ENCODE assay signal across 22 cellular contexts in the genomic region with DNA sequence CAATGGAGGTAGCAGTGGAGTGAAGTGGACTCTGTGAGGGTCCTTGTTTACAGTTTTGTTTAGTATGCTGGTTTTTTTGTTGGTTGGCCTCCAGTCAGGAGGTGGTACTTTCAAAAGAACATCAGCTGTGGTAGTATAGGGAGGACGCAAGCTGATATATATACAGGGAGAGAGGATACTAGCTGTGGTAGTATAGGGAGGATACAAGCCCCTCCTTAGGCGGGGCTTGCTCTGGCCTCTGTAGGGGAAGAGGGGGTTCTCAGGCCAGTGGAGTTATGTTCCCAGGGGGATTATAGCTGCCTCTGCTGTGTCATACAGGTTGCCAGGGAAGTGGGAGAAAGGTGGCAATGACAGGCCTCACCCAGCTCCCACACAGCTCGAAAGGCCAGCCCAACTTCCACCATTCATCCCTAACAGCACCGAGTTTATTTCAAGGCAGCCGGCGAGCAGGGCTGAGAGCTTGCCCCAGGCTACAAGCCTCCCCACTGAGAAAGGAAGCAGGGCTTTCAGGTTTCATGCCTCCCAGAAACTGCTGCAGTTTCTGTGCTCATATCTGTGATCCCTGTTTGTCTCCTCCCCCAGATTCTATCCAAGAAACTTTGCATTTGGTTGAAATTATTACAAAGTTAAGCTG. TPM values are rescaled to one million over a fixed set of nuclear protein-coding genes. Genes with fewer than 3 reads are reported as not detected.
A peak's percentile ranks its signal among the peaks of the same experiment; 100 is the strongest.
DNase-seq lines count a peak whose midpoint lies in the region; ATAC-seq, FAIRE-seq and TF ChIP-seq lines count a peak whose summit lies in the region.
"Had no signal": no experiment of that assay in that cellular context is flagged by ENCODE, and none has a peak within 500 bp of the region (broad histone marks: within the 10 kb centered on the region; RNA-seq: fewer than 3 reads in every experiment).

No MANE protein-coding gene starts in this region.

- peaks cover 5% of the 10 kb centered on the region for H3K27me3 Mint-ChIP-seq in nephron progenitor cell (ENCODE audit: low read depth, poor library complexity)

- H3K79me2 ChIP-seq in K562 (ENCODE audit: control insufficient read depth, insufficient read depth, low read length) = no peaks in the 10 kb centered on the region

- H3K36me3 ChIP-seq in ES-I3 (ENCODE audit: insufficient read depth, low read length) = no peaks in the 10 kb centered on the region; the same call in 1 of the 2 replicates
- no peaks in the 10 kb centered on the region for H3K36me3 ChIP-seq in K562 (ENCODE audit: control insufficient read depth, insufficient read depth, low read length)
- H3K36me3 ChIP-seq: MG63 had no signal

- no peak for TF ChIP-seq RAD21 in K562 (CRISPR knock-in tag; conservative IDR thresholded peaks at IDR 0.05 in 1 of 2, IDR thresholded peaks at IDR 0.05 in 1 of 2)

- peak overlapping the region; percentile 8; the same call in 1 of the 2 replicates for H3K9ac ChIP-seq in ES-I3 (ENCODE audit: low read depth, low read length)
- no peak overlapping the region for H3K9ac ChIP-seq in K562 (ENCODE audit: insufficient read depth in 1 of 2, low read depth in 2 of 2, low read length in 2 of 2)

- H2AFZ ChIP-seq in K562 (ENCODE audit: low read depth, low read length) = no peak overlapping the region; the same call in 1 of the 2 replicates
- H2AFZ ChIP-seq: PC-9 had no signal

- no peaks in the 10 kb centered on the region for H3K9me3 Mint-ChIP-seq in nephron progenitor cell
- H3K9me3 Mint-ChIP-seq: CD4-positive, alpha-beta T cell had no signal

- no peaks in the 10 kb centered on the region for H3K9me1 ChIP-seq in K562 (ENCODE audit: control insufficient read depth, insufficient read depth, low read length)

- no peaks in the 10 kb centered on the region for H3K9me3 ChIP-seq in ES-I3 (ENCODE audit: control insufficient read depth, insufficient read depth, low read length)
- H3K9me3 ChIP-seq in K562 (replicated peaks; ENCODE audit: control insufficient read depth, insufficient read depth, low read depth, low read length) = no peaks in the 10 kb centered on the region
- H3K9me3 ChIP-seq: MG63 had no signal

- ATAC-seq in K562 (no peak), HG02642 (IDR thresholded peaks at IDR 0.05; ENCODE audit: poor library complexity, unreplicated experiment) (no peak)
- ATAC-seq: SK-N-SH treated with all-trans-retinoic acid at 6 μM for 48 hours, T-helper 17 cell had no signal

- H3K27ac Mint-ChIP-seq in nephron progenitor cell = no peak overlapping the region
- H3K27ac Mint-ChIP-seq: CD4-positive, alpha-beta T cell; T-helper 17 cell had no signal

- H3K36me3 Mint-ChIP-seq in nephron progenitor cell (ENCODE audit: low read depth) = no peaks in the 10 kb centered on the region

- no peak overlapping the region for H3K4me2 ChIP-seq in K562 (ENCODE audit: insufficient read depth, low read length)
- H3K4me2 ChIP-seq: PC-9 had no signal

- no peaks in the 10 kb centered on the region for H4K20me1 ChIP-seq in K562 (replicated peaks; ENCODE audit: control insufficient read depth, insufficient read depth, low read length)

- H3K27me3 ChIP-seq in K562 (ENCODE audit: control insufficient read depth in 2 of 2, insufficient read depth in 2 of 2, low read length in 2 of 2) = 0 out of 5 replicates have a peak, but pooled peaks cover 0 to 4% of the 10 kb centered on the region in 2 experiments
- H3K27me3 ChIP-seq: MG63 had no signal

- 8% methylated on average over 6 of the region's 6 CpGs for WGBS in K562 (ENCODE audit: insufficient coverage, low coverage, missing lambda C conversion rate)

- CTCF ChIA-PET in K562 (lab: Yijun Ruan, JAX; ENCODE audit: low intra/inter-chr PET ratio) = no interaction called here

- H3K4me3 ChIP-seq in K562 = no peak overlapping the region
- H3K4me3 ChIP-seq: MG63, PC-9 had no signal

- peak; percentile 42 for DNase-seq in M059J (ENCODE audit: low read depth)
- DNase-seq in K562 (ENCODE audit: extremely low read depth in 1 of 4, low spot score in 3 of 4) = no peak
- peak; percentile 3 for DNase-seq in nephron progenitor cell
- no peak for DNase-seq in RCC 7860 (ENCODE audit: low spot score)
- no peak for DNase-seq in SKM-1 (lab: John Stamatoyannopoulos, UW; ENCODE audit: unreplicated experiment)
- no peak for DNase-seq in DMS153 treated with DMSO at 0.1 percent for 48 hours (lab: John Stamatoyannopoulos, UW; ENCODE audit: unreplicated experiment)
- DNase-seq: Calu3; CD4-positive, alpha-beta T cell; DMS79 treated with DMSO at 0.1 percent for 48 hours; HCEC 1CT; KBM-7; MG63; NCI-H1105 treated with DMSO at 0.1 percent for 48 hours; NCI-H1930; NCI-H526 treated with DMSO at 0.1 percent for 48 hours; PC-9; Right ventricle myocardium superior; T-helper 17 cell had no signal

- no peak for TF ChIP-seq POLR2A in K562 (conservative IDR thresholded peaks at IDR 0.05)

- FAIRE-seq in K562 (lab: Jason Lieb, UNC) (no peak), RCC 7860 (lab: Jason Lieb, UNC) (no peak)

- no peaks in the 10 kb centered on the region for H3K4me1 Mint-ChIP-seq in nephron progenitor cell
- H3K4me1 Mint-ChIP-seq: T-helper 17 cell had no signal

- in situ Hi-C loops in K562 (cut with MboI) = no loop called here

- POLR2A ChIA-PET in K562 (lab: Yijun Ruan, JAX) = no interaction called here

- intact Hi-C loops in K562 (cut with micrococcal nuclease) = no loop called here

- no peak overlapping the region for H3K27ac ChIP-seq in K562 (ENCODE audit: extremely low read depth, low read depth, low read length)
- H3K27ac ChIP-seq: PC-9 had no signal

- TF ChIP-seq EP300 in K562 (IDR thresholded peaks at IDR 0.05; ENCODE audit: low read length) = no peak

- H3K4me1 ChIP-seq in ES-I3 (ENCODE audit: insufficient read depth, low read length) (no peaks in the 10 kb centered on the region), K562 (replicated peaks in 1 of 2; ENCODE audit: control insufficient read depth in 2 of 2, insufficient read depth in 2 of 2, low read length in 2 of 2) (no peaks in the 10 kb centered on the region)

- no peak overlapping the region for H3K4me3 Mint-ChIP-seq in nephron progenitor cell
- H3K4me3 Mint-ChIP-seq: CD4-positive, alpha-beta T cell; T-helper 17 cell had no signal

- TF ChIP-seq CTCF in K562 (IDR thresholded peaks at IDR 0.05 in 2 of 3, conservative IDR thresholded peaks at IDR 0.05 in 1 of 3; ENCODE audit: insufficient read depth in 2 of 3, low read depth in 1 of 3, low read length in 3 of 3) (no peak), nephron progenitor cell (IDR thresholded peaks at IDR 0.05) (no peak)

- no TSS peak for BruUV-seq in K562 (replicated peaks; lab: Mats Ljungman, UMichigan)

RNA-seq across cellular contexts. Expression of a gene that starts 10.4 kb away (rescaled TPM):
- not detected in 2 replicates for total RNA-seq in M059J (2014; rRNA removed; shearing (Covaris generic))
- total RNA-seq in K562 (2011; cell fraction: chromatin; rRNA removed; ENCODE audit: low replicate concordance) = not detected in 2 replicates
- total RNA-seq in K562 (2011; cell fraction: nucleolus; rRNA removed) = not detected in 2 replicates
- not detected in 2 replicates for total RNA-seq in K562 (2011; cell fraction: nucleoplasm; rRNA removed)
- total RNA-seq in K562 (2014; rRNA removed) (not detected in 2 replicates), K562 (2014; rRNA removed; fragmentation: Illumina TruSeq; extraction: Trizol) (not detected in 2 replicates), K562 (2015; rRNA removed; fragmentation: Illumina TruSeq; extraction: Trizol) (not detected in 2 replicates), K562 (2021) (not detected in 2 replicates)
- polyA plus RNA-seq in K562 (2011; rRNA removed) (not detected in 2 replicates), K562 (2014; fragmentation: Illumina TruSeq; extraction: Trizol) (not detected in 2 replicates), K562 (2014; fragmentation: Nextera tagmentation; extraction: Ambion mirVana) (not detected), K562 (2014; rRNA removed) (not detected in 2 replicates)
- polyA plus RNA-seq in K562 (2011; cell fraction: cytosol; rRNA removed) = not detected in 2 replicates
- not detected in 2 replicates for polyA plus RNA-seq in K562 (2011; cell fraction: nucleus; rRNA removed)
- not detected in 2 replicates for polyA plus RNA-seq in K562 (2012)
- polyA minus RNA-seq in K562 (2011; rRNA and poly(A)+ RNA removed) = not detected in 2 replicates
- polyA minus RNA-seq in K562 (2011; cell fraction: cytosol; rRNA and poly(A)+ RNA removed) = not detected in 2 replicates
- polyA minus RNA-seq in K562 (2011; cell fraction: nucleus; rRNA and poly(A)+ RNA removed) = not detected in 2 replicates
- total RNA-seq: Calu3; CD4-positive, alpha-beta T cell; HT1080; PC-9; Right ventricle myocardium superior; T-helper 17 cell had no signal

RNA-seq across cellular contexts. Expression of a gene that starts 22.6 kb away (rescaled TPM):
- 0.12 TPM in 1 of 2 replicates, not detected in the other for total RNA-seq in M059J (2014; rRNA removed; shearing (Covaris generic))
- total RNA-seq in K562 (2011; cell fraction: chromatin; rRNA removed; ENCODE audit: low replicate concordance) = not detected in 2 replicates
- not detected in 2 replicates for total RNA-seq in K562 (2011; cell fraction: nucleolus; rRNA removed)
- total RNA-seq in K562 (2011; cell fraction: nucleoplasm; rRNA removed) = not detected in 2 replicates
- total RNA-seq in K562 (2014; rRNA removed) (not detected in 2 replicates), K562 (2014; rRNA removed; fragmentation: Illumina TruSeq; extraction: Trizol) (not detected in 2 replicates), K562 (2015; rRNA removed; fragmentation: Illumina TruSeq; extraction: Trizol) (not detected in 2 replicates), K562 (2021) (not detected in 2 replicates)
- polyA plus RNA-seq in K562 (2011; rRNA removed) (not detected in 2 replicates), K562 (2014; fragmentation: Illumina TruSeq; extraction: Trizol) (not detected in 2 replicates), K562 (2014; fragmentation: Nextera tagmentation; extraction: Ambion mirVana) (not detected), K562 (2014; rRNA removed) (not detected in 2 replicates)
- not detected in 2 replicates for polyA plus RNA-seq in K562 (2011; cell fraction: cytosol; rRNA removed)
- polyA plus RNA-seq in K562 (2011; cell fraction: nucleus; rRNA removed) = not detected in 2 replicates
- polyA plus RNA-seq in K562 (2012) = not detected in 2 replicates
- not detected in 2 replicates for polyA minus RNA-seq in K562 (2011; rRNA and poly(A)+ RNA removed)
- polyA minus RNA-seq in K562 (2011; cell fraction: cytosol; rRNA and poly(A)+ RNA removed) = not detected in 2 replicates
- not detected in 2 replicates for polyA minus RNA-seq in K562 (2011; cell fraction: nucleus; rRNA and poly(A)+ RNA removed)
- total RNA-seq: Calu3; CD4-positive, alpha-beta T cell; HT1080; PC-9; Right ventricle myocardium superior; T-helper 17 cell had no signal

RNA-seq across cellular contexts. Expression of a gene that starts 26.2 kb away (rescaled TPM):
- total RNA-seq in M059J (2014; rRNA removed; shearing (Covaris generic)) = not detected in 2 replicates
- not detected in 2 replicates for total RNA-seq in K562 (2011; cell fraction: chromatin; rRNA removed; ENCODE audit: low replicate concordance)
- not detected in 2 replicates for total RNA-seq in K562 (2011; cell fraction: nucleolus; rRNA removed)
- not detected in 2 replicates for total RNA-seq in K562 (2011; cell fraction: nucleoplasm; rRNA removed)
- not detected in 2 replicates for total RNA-seq in K562 (2014; rRNA removed)
- total RNA-seq in K562 (2014; rRNA removed; fragmentation: Illumina TruSeq; extraction: Trizol) = not detected in 2 replicates
- total RNA-seq in K562 (2015; rRNA removed; fragmentation: Illumina TruSeq; extraction: Trizol) = not detected in 2 replicates
- total RNA-seq in K562 (2021) = not detected in 2 replicates
- not detected in 2 replicates for polyA plus RNA-seq in K562 (2011; rRNA removed)
- not detected in 2 replicates for polyA plus RNA-seq in K562 (2011; cell fraction: cytosol; rRNA removed)
- polyA plus RNA-seq in K562 (2011; cell fraction: nucleus; rRNA removed) = not detected in 2 replicates
- not detected in 2 replicates for polyA plus RNA-seq in K562 (2012)
- polyA plus RNA-seq in K562 (2014; fragmentation: Illumina TruSeq; extraction: Trizol) = not detected in 2 replicates
- not detected for polyA plus RNA-seq in K562 (2014; fragmentation: Nextera tagmentation; extraction: Ambion mirVana)
- not detected in 2 replicates for polyA plus RNA-seq in K562 (2014; rRNA removed)
- 0.21 TPM in 1 of 2 replicates, not detected in the other for polyA minus RNA-seq in K562 (2011; rRNA and poly(A)+ RNA removed)
- not detected in 2 replicates for polyA minus RNA-seq in K562 (2011; cell fraction: cytosol; rRNA and poly(A)+ RNA removed)
- not detected in 2 replicates for polyA minus RNA-seq in K562 (2011; cell fraction: nucleus; rRNA and poly(A)+ RNA removed)
- total RNA-seq: Calu3; CD4-positive, alpha-beta T cell; HT1080; PC-9; Right ventricle myocardium superior; T-helper 17 cell had no signal

RNA-seq across cellular contexts. Expression of a gene that starts 40.2 kb away (rescaled TPM):
- not detected in 2 replicates for total RNA-seq in M059J (2014; rRNA removed; shearing (Covaris generic))
- total RNA-seq in K562 (2011; cell fraction: chromatin; rRNA removed; ENCODE audit: low replicate concordance) = not detected in 2 replicates
- total RNA-seq in K562 (2011; cell fraction: nucleolus; rRNA removed) = not detected in 2 replicates
- total RNA-seq in K562 (2011; cell fraction: nucleoplasm; rRNA removed) = not detected in 2 replicates
- not detected in 2 replicates for total RNA-seq in K562 (2014; rRNA removed)
- total RNA-seq in K562 (2014; rRNA removed; fragmentation: Illumina TruSeq; extraction: Trizol) = not detected in 2 replicates
- total RNA-seq in K562 (2015; rRNA removed; fragmentation: Illumina TruSeq; extraction: Trizol) = not detected in 2 replicates
- total RNA-seq in K562 (2021) = not detected in 2 replicates
- not detected in 2 replicates for polyA plus RNA-seq in K562 (2011; rRNA removed)
- not detected in 2 replicates for polyA plus RNA-seq in K562 (2011; cell fraction: cytosol; rRNA removed)
- polyA plus RNA-seq in K562 (2011; cell fraction: nucleus; rRNA removed) = not detected in 2 replicates
- not detected in 2 replicates for polyA plus RNA-seq in K562 (2012)
- not detected in 2 replicates for polyA plus RNA-seq in K562 (2014; fragmentation: Illumina TruSeq; extraction: Trizol)
- not detected for polyA plus RNA-seq in K562 (2014; fragmentation: Nextera tagmentation; extraction: Ambion mirVana)
- polyA plus RNA-seq in K562 (2014; rRNA removed) = not detected in 2 replicates
- not detected in 2 replicates for polyA minus RNA-seq in K562 (2011; rRNA and poly(A)+ RNA removed)
- not detected in 2 replicates for polyA minus RNA-seq in K562 (2011; cell fraction: cytosol; rRNA and poly(A)+ RNA removed)
- not detected in 2 replicates for polyA minus RNA-seq in K562 (2011; cell fraction: nucleus; rRNA and poly(A)+ RNA removed)
- total RNA-seq: Calu3; CD4-positive, alpha-beta T cell; HT1080; PC-9; Right ventricle myocardium superior; T-helper 17 cell had no signal

RNA-seq across cellular contexts. Expression of a gene that starts 48.2 kb away (rescaled TPM):
- not detected in 2 replicates for total RNA-seq in M059J (2014; rRNA removed; shearing (Covaris generic))
- total RNA-seq in K562 (2011; cell fraction: chromatin; rRNA removed; ENCODE audit: low replicate concordance) = not detected in 2 replicates
- total RNA-seq in K562 (2011; cell fraction: nucleolus; rRNA removed) = not detected in 2 replicates
- total RNA-seq in K562 (2011; cell fraction: nucleoplasm; rRNA removed) = not detected in 2 replicates
- total RNA-seq in K562 (2014; rRNA removed) = 0.04 TPM in 1 of 2 replicates, not detected in the other
- total RNA-seq in K562 (2014; rRNA removed; fragmentation: Illumina TruSeq; extraction: Trizol) = not detected in 2 replicates
- total RNA-seq in K562 (2015; rRNA removed; fragmentation: Illumina TruSeq; extraction: Trizol) = not detected in 2 replicates
- not detected in 2 replicates for total RNA-seq in K562 (2021)
- polyA plus RNA-seq in K562 (2011; rRNA removed) = not detected in 2 replicates
- polyA plus RNA-seq in K562 (2011; cell fraction: cytosol; rRNA removed) = not detected in 2 replicates
- polyA plus RNA-seq in K562 (2011; cell fraction: nucleus; rRNA removed) = not detected in 2 replicates
- polyA plus RNA-seq in K562 (2012) = not detected in 2 replicates
- not detected in 2 replicates for polyA plus RNA-seq in K562 (2014; fragmentation: Illumina TruSeq; extraction: Trizol)
- polyA plus RNA-seq in K562 (2014; fragmentation: Nextera tagmentation; extraction: Ambion mirVana) = not detected
- not detected in 2 replicates for polyA plus RNA-seq in K562 (2014; rRNA removed)
- 0.24 TPM in 1 of 2 replicates, not detected in the other for polyA minus RNA-seq in K562 (2011; rRNA and poly(A)+ RNA removed)
- polyA minus RNA-seq in K562 (2011; cell fraction: cytosol; rRNA and poly(A)+ RNA removed) = not detected in 2 replicates
- polyA minus RNA-seq in K562 (2011; cell fraction: nucleus; rRNA and poly(A)+ RNA removed) = not detected in 2 replicates
- total RNA-seq: Calu3; CD4-positive, alpha-beta T cell; HT1080; PC-9; Right ventricle myocardium superior; T-helper 17 cell had no signal

Comparison
In these comparisons a context has a peak if more than half of its experiments do, and no peak if none do; other contexts are left out.
1. DNase-seq: peak in M059J (single experiment) and nephron progenitor cell (single experiment); none in K562 (0 of 4), RCC 7860 (single experiment), SKM-1 (single experiment) and DMS153 treated with DMSO at 0.1 percent for 48 hours (single experiment).